In the genomic region with DNA sequence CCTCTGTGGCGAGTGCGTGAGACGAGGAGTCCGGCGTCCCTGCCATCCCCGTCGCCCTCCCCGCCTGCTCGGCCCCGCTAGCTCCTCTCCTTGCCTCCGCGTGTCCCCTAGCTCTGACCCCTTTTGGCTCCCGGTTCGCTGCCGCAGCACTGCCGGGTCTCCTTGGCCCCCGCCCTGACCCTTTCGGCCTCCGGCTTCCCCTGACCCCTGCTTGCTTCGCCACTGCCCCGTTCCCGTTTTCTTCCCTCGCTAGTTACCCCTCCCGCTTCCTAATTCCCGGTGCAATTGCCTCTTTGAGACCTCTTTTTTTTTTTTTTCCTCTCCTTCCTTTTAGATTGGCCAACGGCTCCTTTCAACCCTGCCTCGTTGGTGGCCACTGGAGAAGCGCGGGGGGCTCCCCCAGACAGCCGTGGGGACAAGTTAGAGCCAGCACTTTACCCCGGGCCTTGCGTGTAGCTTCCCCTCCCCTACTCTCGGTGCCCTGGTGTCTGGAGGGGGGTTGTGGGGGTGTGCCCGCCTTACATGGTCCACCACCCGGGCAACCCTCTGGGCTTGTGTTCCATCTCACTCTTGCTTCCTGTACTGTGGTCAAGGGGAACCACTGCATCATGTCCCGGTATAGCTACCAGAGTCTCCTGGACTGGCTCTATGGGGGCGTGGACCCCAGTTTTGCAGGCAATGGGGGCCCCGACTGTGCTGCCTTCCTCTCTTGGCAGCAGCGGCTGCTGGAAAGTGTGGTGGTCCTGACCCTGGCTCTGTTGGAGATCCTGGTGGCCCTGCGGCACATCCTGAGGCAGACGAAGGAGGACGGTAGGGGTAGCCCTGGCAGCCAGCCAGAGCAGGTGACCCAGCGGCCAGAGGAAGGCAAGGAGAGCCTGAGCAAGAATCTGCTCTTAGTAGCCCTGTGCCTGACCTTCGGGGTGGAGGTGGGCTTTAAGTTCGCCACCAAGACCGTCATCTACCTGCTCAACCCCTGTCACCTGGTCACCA, we compare ENCODE assay signal across 8 cellular contexts. TPM values are rescaled to one million over a fixed set of nuclear protein-coding genes. Genes with fewer than 3 reads are reported as not detected.
DNase-seq lines count a peak whose midpoint lies in the region; ATAC-seq, FAIRE-seq and TF ChIP-seq lines count a peak whose summit lies in the region.

No MANE protein-coding gene starts in this region.

- peak; percentile 11 for ATAC-seq in HG03280 (IDR thresholded peaks at IDR 0.05; ENCODE audit: unreplicated experiment)
- no peak for ATAC-seq in GM21423 (IDR thresholded peaks at IDR 0.05; ENCODE audit: unreplicated experiment)

- H3K27ac ChIP-seq in neutrophil = peak overlapping the region; percentile 98

- peak; percentile 26 for FAIRE-seq in GM12891 (lab: Jason Lieb, UNC)

- H3K9me3 ChIP-seq in neutrophil = no peaks in the 10 kb centered on the region

- no peaks in the 10 kb centered on the region for H3K27me3 ChIP-seq in neutrophil

- H3K36me3 ChIP-seq in neutrophil = peaks cover 9% of the 10 kb centered on the region

- DNase-seq in GM12891 (ENCODE audit: insufficient read length, low spot score) (no peak), fibroblast of peridontal ligament (ENCODE audit: extremely low read depth) (peak; percentile 12), NCI-H2196 (lab: John Stamatoyannopoulos, UW; ENCODE audit: unreplicated experiment) (no peak), ecto neural progenitor cell (ENCODE audit: low spot score) (no peak)
- DNase-seq in activated CD4-positive, alpha-beta T cell treated with anti-CD3 and anti-CD28 coated beads, Interleukin-2, amount 50 U/mL, for 48 hours = peak; percentile 5 to 9

- H3K4me3 ChIP-seq in neutrophil (ENCODE audit: low read depth in 1 of 2, low read length in 1 of 2) = peak overlapping the region; percentile 68 to 80

- peaks cover 39 to 42% of the 10 kb centered on the region in 2 experiments for H3K4me1 ChIP-seq in neutrophil (ENCODE audit: control insufficient read depth in 1 of 2, insufficient read depth in 1 of 2, low read depth in 1 of 2, low read length in 1 of 2)

- TF ChIP-seq CTCF in neutrophil (IDR thresholded peaks at IDR 0.05) = no peak

- TF ChIP-seq POLR2A in GM12891 (IDR thresholded peaks at IDR 0.05; ENCODE audit: low read depth, low read length) = no peak

TF ChIP-seq in GM12891, 5 proteins besides CTCF, POLR2A, EP300 and RAD21:
- TF ChIP-seq SPI1 (IDR thresholded peaks at IDR 0.05; ENCODE audit: low read depth, low read length) = no peak
- no peak for TF ChIP-seq POLR2AphosphoS5 (IDR thresholded peaks at IDR 0.05; ENCODE audit: low read depth, low read length)
- TF ChIP-seq PAX5 (IDR thresholded peaks at IDR 0.05; ENCODE audit: insufficient read depth, low read length, severe bottlenecking) = no peak
- TF ChIP-seq POU2F2 (IDR thresholded peaks at IDR 0.05; ENCODE audit: low read depth, low read length) = no peak
- TF ChIP-seq TAF1 (IDR thresholded peaks at IDR 0.05; ENCODE audit: low read depth, low read length) = no peak

RNA-seq across cellular contexts. Expression of gene TMEM164, which starts 0.5 kb away (rescaled TPM):
- polyA plus RNA-seq in GM12891 (2012; ENCODE audit: low read depth, missing spikeins) = 9.9 TPM

Comparison
In these comparisons a context has a peak if more than half of its experiments do, and no peak if none do; other contexts are left out.
1. DNase-seq: peak in activated CD4-positive, alpha-beta T cell treated with anti-CD3 and anti-CD28 coated beads, Interleukin-2, amount 50 U/mL, for 48 hours (2 of 2) and fibroblast of peridontal ligament (single experiment); none in GM12891 (single experiment), NCI-H2196 (single experiment) and ecto neural progenitor cell (single experiment).